ENCODE assay signal across 8 cellular contexts in the genomic region with DNA sequence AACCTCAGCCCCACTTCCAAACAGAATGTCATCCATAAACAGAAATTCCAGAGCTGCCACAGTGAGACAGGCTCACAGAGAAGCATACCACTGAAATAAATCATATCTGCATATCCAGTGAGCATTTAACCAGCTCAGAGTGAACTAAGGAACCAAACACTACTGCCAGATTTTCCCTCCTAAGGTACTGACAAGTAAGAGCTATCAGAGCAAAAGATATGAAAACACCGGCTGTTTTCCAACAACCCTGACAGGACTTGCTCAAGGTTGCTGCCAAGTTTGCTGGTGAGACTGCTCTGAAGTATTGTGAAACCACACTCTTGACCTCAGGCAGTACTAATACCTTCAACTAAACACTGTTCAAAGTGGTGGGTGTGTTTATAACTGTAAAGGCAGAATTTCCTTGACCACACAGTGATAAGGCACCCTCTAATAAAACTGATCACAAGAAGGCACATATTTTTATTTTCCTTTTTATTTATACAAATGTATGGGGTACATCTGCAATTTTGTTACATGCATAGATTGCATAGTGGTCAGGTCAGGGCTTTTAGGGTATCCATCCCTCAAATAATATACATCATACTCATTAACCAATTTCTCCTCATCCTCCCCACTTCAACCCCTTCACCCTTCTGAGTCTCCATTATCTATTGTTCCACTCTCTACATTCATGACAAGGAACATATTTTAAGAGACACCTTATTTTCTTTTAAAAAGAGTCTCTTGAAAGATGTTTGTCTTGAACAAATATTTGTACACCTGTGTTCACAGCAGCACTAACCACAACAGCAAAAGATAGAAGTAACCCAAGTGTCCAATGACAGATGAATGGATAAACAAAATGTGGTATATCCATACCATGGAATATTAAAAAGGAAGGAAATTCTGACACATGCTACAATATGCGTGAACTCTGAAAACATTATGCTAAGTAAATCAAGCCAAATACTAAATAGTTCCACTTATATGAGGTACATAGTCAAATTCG. TPM values are rescaled to one million over a fixed set of nuclear protein-coding genes. Genes with fewer than 3 reads are reported as not detected.
DNase-seq lines count a peak whose midpoint lies in the region; ATAC-seq lines count a peak whose summit lies in the region.

No MANE protein-coding gene starts in this region.

- 64% methylated on average over 3 of the region's 3 CpGs for WGBS in right cardiac atrium

- H3K4me3 Mint-ChIP-seq in activated naive CD8-positive, alpha-beta T cell: peak overlapping the region; percentile 42
- no peak overlapping the region for H3K4me3 Mint-ChIP-seq in stimulated activated naive CD8-positive, alpha-beta T cell treated with anti-CD3 and anti-CD28 coated beads, Interleukin-15, amount 100 ng/mL, for 72 hours

- H3K27me3 ChIP-seq in right cardiac atrium (ENCODE audit: control insufficient read depth, insufficient read depth): no peaks in the 10 kb centered on the region

- peaks cover 3% of the 10 kb centered on the region for H3K36me3 Mint-ChIP-seq in activated naive CD8-positive, alpha-beta T cell

- H3K27me3 Mint-ChIP-seq in activated naive CD8-positive, alpha-beta T cell: no peaks in the 10 kb centered on the region
- no peaks in the 10 kb centered on the region for H3K27me3 Mint-ChIP-seq in stimulated activated naive CD8-positive, alpha-beta T cell treated with anti-CD3 and anti-CD28 coated beads, Interleukin-15, amount 100 ng/mL, for 72 hours

- H3K4me1 Mint-ChIP-seq in activated naive CD8-positive, alpha-beta T cell (ENCODE audit: low read depth): peaks cover 84% of the 10 kb centered on the region
- peaks cover 71% of the 10 kb centered on the region for H3K4me1 Mint-ChIP-seq in stimulated activated naive CD8-positive, alpha-beta T cell treated with anti-CD3 and anti-CD28 coated beads, Interleukin-15, amount 100 ng/mL, for 72 hours

- intact Hi-C loops in right cardiac atrium (cut with DNase I): no loop called here

- H3K4me3 ChIP-seq in right cardiac atrium (ENCODE audit: low read length): no peak overlapping the region

- peak overlapping the region; percentile 84 for H3K27ac ChIP-seq in right cardiac atrium (ENCODE audit: low read length)

- H3K9me3 ChIP-seq in right cardiac atrium (ENCODE audit: control insufficient read depth, low read length): no peaks in the 10 kb centered on the region

- no peaks in the 10 kb centered on the region for H3K9me3 Mint-ChIP-seq in activated naive CD8-positive, alpha-beta T cell (ENCODE audit: low read depth)
- no peaks in the 10 kb centered on the region for H3K9me3 Mint-ChIP-seq in stimulated activated naive CD8-positive, alpha-beta T cell treated with anti-CD3 and anti-CD28 coated beads, Interleukin-15, amount 100 ng/mL, for 72 hours

- peak overlapping the region; percentile 73 for H3K27ac Mint-ChIP-seq in activated naive CD8-positive, alpha-beta T cell
- peak overlapping the region in 1 of 2 donors; percentile 57 for H3K27ac Mint-ChIP-seq in stimulated activated naive CD8-positive, alpha-beta T cell treated with anti-CD3 and anti-CD28 coated beads, Interleukin-15, amount 100 ng/mL, for 72 hours

- peak; percentile 94 for DNase-seq in GM04503 (ENCODE audit: low read depth)
- DNase-seq in HT-29 (ENCODE audit: low spot score): peak; percentile 61
- DNase-seq in right cardiac atrium: peak in 1 of 3 donors; percentile 46
- DNase-seq in stimulated activated naive CD8-positive, alpha-beta T cell treated with anti-CD3 and anti-CD28 coated beads, Interleukin-15, amount 100 ng/mL, for 72 hours: no peak
- no peak for DNase-seq in amygdala (lab: John Stamatoyannopoulos, UW)
- no peak for DNase-seq in RKO (ENCODE audit: low spot score)

- ATAC-seq in GM21447 (IDR thresholded peaks at IDR 0.05; ENCODE audit: unreplicated experiment): peak; percentile 78
- ATAC-seq in right cardiac atrium: peak; percentile 92 to 95
- ATAC-seq in stimulated activated naive CD8-positive, alpha-beta T cell treated with anti-CD3 and anti-CD28 coated beads, Interleukin-15, amount 100 ng/mL, for 72 hours: peak; percentile 81

- peaks cover 9% of the 10 kb centered on the region for H3K4me1 ChIP-seq in right cardiac atrium (ENCODE audit: control insufficient read depth, insufficient read depth, low read length)

RNA-seq across cellular contexts. Expression of gene SGMS1, which starts 18.2 kb away (rescaled TPM):
- 13.0 and 23.2 TPM in 2 replicates for total RNA-seq in HT-29 (2014; rRNA removed; shearing (Covaris generic))
- 10 to 100 TPM; 24.5 to 26.0 (median 24.9) TPM for total RNA-seq in right cardiac atrium
- polyA plus RNA-seq in right cardiac atrium: 12.0 TPM

Comparison
In these comparisons a context has a peak if more than half of its experiments do, and no peak if none do; other contexts are left out.
1. DNase-seq: peak in GM04503 (single experiment) and HT-29 (single experiment); none in stimulated activated naive CD8-positive, alpha-beta T cell treated with anti-CD3 and anti-CD28 coated beads, Interleukin-15, amount 100 ng/mL, for 72 hours (0 of 2), amygdala (0 of 56) and RKO (single experiment).
2. Peak in every context shown above with its lines, with median percentiles within 50 percentile points of each other: ATAC-seq.